ENCODE assay signal across 7 cellular contexts in the genomic region with DNA sequence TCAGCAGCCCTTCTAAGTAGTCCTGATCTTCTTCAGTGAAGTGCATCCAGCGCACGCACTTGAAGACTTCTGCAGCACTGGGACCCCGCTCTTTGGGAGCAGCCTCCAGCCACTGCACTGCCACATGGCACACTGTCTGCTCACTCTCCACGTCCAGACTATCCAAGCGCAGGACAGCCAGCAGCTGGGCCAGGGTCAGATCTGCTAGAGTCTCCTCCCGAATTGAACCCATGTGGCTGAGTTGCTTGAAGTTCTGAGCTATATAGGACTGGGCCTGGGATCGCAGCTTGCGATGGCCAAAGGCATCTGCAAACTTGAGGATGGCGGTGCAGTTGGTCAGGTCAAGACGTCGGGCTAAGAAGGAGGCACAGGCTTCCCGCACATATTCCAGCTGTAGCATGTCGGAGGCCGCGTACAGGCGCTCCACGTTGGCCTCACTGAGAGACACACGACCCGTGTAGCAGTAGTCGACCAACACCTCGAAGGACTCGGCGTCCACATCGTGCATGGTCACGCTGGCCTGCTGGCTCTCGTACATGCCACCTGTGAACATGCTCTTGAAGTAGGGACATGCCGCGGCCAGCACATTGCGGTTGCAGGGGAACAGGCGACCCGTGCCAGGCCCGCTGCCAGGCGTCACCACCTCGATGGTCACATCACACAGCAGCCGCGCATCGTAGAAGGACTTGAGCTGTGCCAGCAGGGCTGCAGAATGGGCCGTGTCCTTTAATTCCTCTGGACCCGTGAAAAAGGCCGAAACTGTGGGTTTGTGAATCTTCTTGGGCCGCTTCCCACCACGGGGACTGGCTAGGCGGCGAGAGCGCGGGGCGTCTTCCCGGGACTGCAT. TPM values are rescaled to one million over a fixed set of nuclear protein-coding genes. Genes with fewer than 3 reads are reported as not detected.
DNase-seq lines count a peak whose midpoint lies in the region; ATAC-seq and TF ChIP-seq lines count a peak whose summit lies in the region.
"Not testable (repeated sequence)": the region's sequence is repeated elsewhere in the genome, so short reads cannot be mapped to it uniquely, and the experiment has no call there.

No MANE protein-coding gene starts in this region.

- H3K27me3 ChIP-seq in effector memory CD4-positive, alpha-beta T cell (replicated peaks; ENCODE audit: control insufficient read depth, insufficient read depth, low read length, poor library complexity, severe bottlenecking); layer of hippocampus (ENCODE audit: control insufficient read depth, insufficient read depth, low read length); prostate gland (replicated peaks; ENCODE audit: insufficient read depth): not testable (repeated sequence)

- ATAC-seq in GM19023 (IDR thresholded peaks at IDR 0.05; ENCODE audit: unreplicated experiment) (peak; percentile 24), HG02870 (IDR thresholded peaks at IDR 0.05; ENCODE audit: unreplicated experiment) (peak; percentile 12)
- peak; percentile 4 for ATAC-seq in activated CD8-positive, alpha-beta T cell treated with anti-CD3 and anti-CD28 coated beads for 36 hours

- H3K36me3 Mint-ChIP-seq in activated CD8-positive, alpha-beta T cell treated with anti-CD3 and anti-CD28 coated beads for 36 hours (ENCODE audit: low read depth) = peaks cover 14% of the 10 kb centered on the region

- peak overlapping the region; percentile 75 for H3K4me3 ChIP-seq in effector memory CD4-positive, alpha-beta T cell (ENCODE audit: insufficient read depth, low read depth, low read length, poor library complexity, severe bottlenecking)
- peak overlapping the region; percentile 65 to 67 for H3K4me3 ChIP-seq in prostate gland

- TF ChIP-seq CTCF in activated CD8-positive, alpha-beta T cell treated with anti-CD3 and anti-CD28 coated beads for 36 hours (IDR thresholded peaks at IDR 0.05); prostate gland (IDR thresholded peaks at IDR 0.05): not testable (repeated sequence)

- not testable (repeated sequence) for H3K27me3 Mint-ChIP-seq in activated CD8-positive, alpha-beta T cell treated with anti-CD3 and anti-CD28 coated beads for 36 hours

- peak overlapping the region; percentile 94 for H3K27ac Mint-ChIP-seq in activated CD8-positive, alpha-beta T cell treated with anti-CD3 and anti-CD28 coated beads for 36 hours

- H3K9me3 ChIP-seq in effector memory CD4-positive, alpha-beta T cell (ENCODE audit: control insufficient read depth, low read length); prostate gland: not testable (repeated sequence)

- not testable (repeated sequence) for TF ChIP-seq POLR2A in prostate gland (IDR thresholded peaks at IDR 0.05)

- DNase-seq in NCI-H146 (lab: John Stamatoyannopoulos, UW) = peak; percentile 48
- not testable (repeated sequence) for DNase-seq in activated CD8-positive, alpha-beta T cell treated with anti-CD3 and anti-CD28 coated beads for 36 hours; effector memory CD4-positive, alpha-beta T cell; prostate gland (ENCODE audit: low spot score)

- not testable (repeated sequence) for H3K36me3 ChIP-seq in effector memory CD4-positive, alpha-beta T cell (ENCODE audit: control insufficient read depth, insufficient read depth, low read length); prostate gland

- peak overlapping the region; percentile 62 for H3K27ac ChIP-seq in effector memory CD4-positive, alpha-beta T cell (ENCODE audit: insufficient read depth, low read length, poor library complexity, severe bottlenecking)
- H3K27ac ChIP-seq in layer of hippocampus (ENCODE audit: low read depth, low read length) (peak overlapping the region; percentile 77), prostate gland (peak overlapping the region; percentile 79 to 80)

- peak overlapping the region; percentile 94 for H3K4me3 Mint-ChIP-seq in activated CD8-positive, alpha-beta T cell treated with anti-CD3 and anti-CD28 coated beads for 36 hours

- WGBS in prostate gland = 28% methylated on average over 48 of the region's 48 CpGs

- intact Hi-C loops in activated CD8-positive, alpha-beta T cell treated with anti-CD3 and anti-CD28 coated beads for 36 hours (cut with micrococcal nuclease) = loop anchor here (1.0 to 5.0 kb wide), 2 partner anchors 62 to 70 kb away; a partner anchor contains a TSS
- intact Hi-C loops in prostate gland (cut with DNase I) = loop anchor here (2.0 to 5.0 kb wide), 2 partner anchors 55 to 63 kb away; a partner anchor contains a TSS

- POLR2A ChIA-PET in activated CD8-positive, alpha-beta T cell treated with anti-CD3 and anti-CD28 coated beads for 36 hours (lab: Charles Lee) = interaction anchor here (1.0 to 2.0 kb wide), 2 partner anchors 65 to 71 kb away, joined by 3 to 8 read pairs; a partner anchor contains a TSS

- peaks cover 24% of the 10 kb centered on the region for H3K4me1 ChIP-seq in effector memory CD4-positive, alpha-beta T cell (ENCODE audit: control insufficient read depth, insufficient read depth, low read length, poor library complexity, severe bottlenecking)
- not testable (repeated sequence) for H3K4me1 ChIP-seq in prostate gland (replicated peaks)

- H3K4me1 Mint-ChIP-seq in activated CD8-positive, alpha-beta T cell treated with anti-CD3 and anti-CD28 coated beads for 36 hours (ENCODE audit: low read depth) = peaks cover 41% of the 10 kb centered on the region

- CTCF ChIA-PET in activated CD8-positive, alpha-beta T cell treated with anti-CD3 and anti-CD28 coated beads for 36 hours (lab: Charles Lee) = not testable (repeated sequence)

- not testable (repeated sequence) for H3K9me3 Mint-ChIP-seq in activated CD8-positive, alpha-beta T cell treated with anti-CD3 and anti-CD28 coated beads for 36 hours

RNA-seq across cellular contexts. Expression of a gene that starts 0.7 kb away (rescaled TPM):
- total RNA-seq in activated CD8-positive, alpha-beta T cell treated with anti-CD3 and anti-CD28 coated beads for 36 hours = 1 to 10 TPM; 3.9 to 4.5 TPM
- total RNA-seq in prostate gland = 10 to 100 TPM; 10.2 to 10.6 TPM
